1 cellular context compared by ENCODE assay signal in genomic region chr14:50395448-50395847, GRCh38.
TF ChIP-seq lines count a peak whose summit lies in the region.

No MANE protein-coding gene starts in this region.

TF ChIP-seq in SK-N-SH, 30 proteins besides CTCF, POLR2A, EP300 and RAD21 (continued from another document):
- TF ChIP-seq REST (IDR thresholded peaks at IDR 0.05; ENCODE audit: low read depth, low read length) (no peak), NRF1 (IDR thresholded peaks at IDR 0.05; ENCODE audit: low read depth, low read length) (no peak), ELF1 (IDR thresholded peaks at IDR 0.05) (no peak), RXRA (IDR thresholded peaks at IDR 0.05; ENCODE audit: borderline replicate concordance, low read depth) (no peak), EZH2phosphoT487 (IDR thresholded peaks at IDR 0.05; ENCODE audit: borderline replicate concordance, low read depth) (no peak), FOSL2 (IDR thresholded peaks at IDR 0.05; ENCODE audit: borderline replicate concordance, low read depth) (no peak), RFX5 (IDR thresholded peaks at IDR 0.05; ENCODE audit: low read length) (no peak), USF2 (IDR thresholded peaks at IDR 0.05; ENCODE audit: borderline replicate concordance, low read depth, low read length) (no peak), PBX3 (IDR thresholded peaks at IDR 0.05) (no peak), FOXJ3 (CRISPR knock-in tag; IDR thresholded peaks at IDR 0.05) (no peak), TCF12 (IDR thresholded peaks at IDR 0.05) (no peak), TAF1 (IDR thresholded peaks at IDR 0.05; ENCODE audit: borderline replicate concordance, low read depth, low read length) (no peak), GABPA (IDR thresholded peaks at IDR 0.05; ENCODE audit: low read depth) (no peak), POLR2AphosphoS5 (IDR thresholded peaks at IDR 0.05; ENCODE audit: low read depth, low read length) (no peak), RCOR1 (IDR thresholded peaks at IDR 0.05; ENCODE audit: low read length) (no peak)
TF ChIP-seq in SK-N-SH: peak in this region for 0.
